ENCODE assay signal across 8 cellular contexts in the genomic region with DNA sequence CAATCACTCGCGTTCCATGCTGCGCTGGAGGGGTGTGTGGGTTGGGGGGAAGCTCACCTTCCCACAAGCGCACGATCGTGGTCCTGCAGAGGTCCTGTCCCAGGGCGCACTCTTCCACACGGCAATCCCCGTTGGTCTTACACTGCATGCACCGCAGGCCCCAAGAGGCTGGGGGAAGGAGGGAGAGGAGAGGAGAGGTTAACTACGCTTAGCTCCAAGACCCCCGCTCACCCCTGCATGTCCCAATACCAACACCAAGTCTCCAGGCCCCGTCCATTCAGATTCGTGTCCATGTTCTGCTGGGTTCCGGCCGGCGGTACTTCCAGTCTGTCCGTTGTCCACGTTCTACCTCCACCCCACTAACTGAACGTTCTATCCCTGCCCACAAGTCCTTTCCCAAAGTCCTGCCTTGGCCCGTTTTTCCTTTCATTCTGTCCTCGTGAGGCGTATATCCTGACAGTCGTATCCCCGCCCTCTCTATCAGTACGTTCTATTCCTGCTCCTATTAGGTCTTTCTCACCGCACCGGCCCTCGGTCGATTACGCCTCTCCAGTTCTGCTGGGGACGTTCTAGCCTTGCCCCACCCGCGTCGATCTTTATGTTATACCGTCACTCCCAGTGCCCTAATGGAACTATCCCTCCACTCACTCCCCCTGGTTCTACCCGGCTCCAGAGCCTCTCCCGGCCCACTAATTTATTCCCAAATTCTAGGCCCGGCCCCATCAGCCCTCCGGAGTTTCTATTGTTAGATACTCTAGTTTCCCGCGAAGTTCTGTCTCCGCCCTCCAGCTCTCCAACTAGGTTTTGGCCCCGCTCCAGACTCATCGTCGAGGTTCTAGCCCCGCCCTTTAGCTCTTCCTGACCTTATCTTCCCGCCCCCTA. TPM values are rescaled to one million over a fixed set of nuclear protein-coding genes. Genes with fewer than 3 reads are reported as not detected.
DNase-seq lines count a peak whose midpoint lies in the region; ATAC-seq and TF ChIP-seq lines count a peak whose summit lies in the region.

No MANE protein-coding gene starts in this region.

- H3K9me3 Mint-ChIP-seq in CD4-positive, alpha-beta T cell = no peaks in the 10 kb centered on the region

- no peaks in the 10 kb centered on the region for H4K20me1 ChIP-seq in Loucy (ENCODE audit: insufficient read depth, low read length, poor library complexity, severe bottlenecking)

- peak overlapping the region; percentile 67 for H2AFZ ChIP-seq in Loucy (ENCODE audit: low read length)

- peak in 4 of 10 experiments; percentile 1 to 91 (median 10) for DNase-seq in CD4-positive, alpha-beta T cell
- DNase-seq in brain microvascular endothelial cell (no peak), left kidney (ENCODE audit: low read depth, low spot score) (peak; percentile 98), thoracic aorta (ENCODE audit: low spot score) (no peak), islet precursor cell (no peak), SW480 (ENCODE audit: low spot score) (no peak)

- H3K9me2 ChIP-seq in Loucy (replicated peaks; ENCODE audit: low read depth, low read length) = no peaks in the 10 kb centered on the region

- peaks cover 52% of the 10 kb centered on the region for H3K4me1 Mint-ChIP-seq in CD4-positive, alpha-beta T cell (ENCODE audit: low read depth)

- peaks cover 4% of the 10 kb centered on the region for H3K36me3 Mint-ChIP-seq in CD4-positive, alpha-beta T cell (ENCODE audit: low read depth)

- H3K4me2 ChIP-seq in Loucy (ENCODE audit: low read depth, low read length, poor library complexity, severe bottlenecking) = peak overlapping the region; percentile 94

- CTCF ChIA-PET in CD4-positive, alpha-beta T cell (lab: Charles Lee) = interaction anchor here (0.7 to 1.5 kb wide), 8 partner anchors 46 to 232 kb away, joined by 3 to 7 read pairs (median 4); no protein-coding TSS in a partner anchor

- TF ChIP-seq CTCF in CD4-positive, alpha-beta T cell (IDR thresholded peaks at IDR 0.05) = no peak
- TF ChIP-seq CTCF in Loucy (conservative IDR thresholded peaks at IDR 0.05; ENCODE audit: low read length) = no peak
- TF ChIP-seq CTCF in brain microvascular endothelial cell (IDR thresholded peaks at IDR 0.05; ENCODE audit: low read depth, low read length, missing control alignments) = no peak
- TF ChIP-seq CTCF in thoracic aorta (IDR thresholded peaks at IDR 0.05) = no peak

- no peak overlapping the region for H3K27ac ChIP-seq in CD4-positive, alpha-beta T cell (ENCODE audit: low read depth, low read length)
- H3K27ac ChIP-seq in brain microvascular endothelial cell = peak overlapping the region; percentile 41
- peak overlapping the region; percentile 8 to 40 for H3K27ac ChIP-seq in thoracic aorta

- no peaks in the 10 kb centered on the region; the same call in 1 of the 2 replicates for H3K79me2 ChIP-seq in Loucy (ENCODE audit: insufficient read depth, low read length)

- H3K27ac Mint-ChIP-seq in CD4-positive, alpha-beta T cell = peak overlapping the region; percentile 61

- H3K4me1 ChIP-seq in Loucy (ENCODE audit: insufficient read depth, low read length, poor library complexity, severe bottlenecking) = peaks cover 40% of the 10 kb centered on the region
- H3K4me1 ChIP-seq in thoracic aorta (ENCODE audit: control insufficient read depth in 1 of 2, low read depth in 2 of 2) = peaks cover 3 to 17% of the 10 kb centered on the region in 2 donors

- peak overlapping the region; percentile 77 for H3K9ac ChIP-seq in Loucy (ENCODE audit: low read depth, low read length, poor library complexity, severe bottlenecking)

- ATAC-seq in CD4-positive, alpha-beta T cell (ENCODE audit: poor library complexity) = no peak
- ATAC-seq in thoracic aorta (ENCODE audit: insufficient number of reproducible peaks, low FRiP score, low read depth) = no peak
- no peak for ATAC-seq in GM18873 (IDR thresholded peaks at IDR 0.05; ENCODE audit: low FRiP score, unreplicated experiment)

- intact Hi-C loops in CD4-positive, alpha-beta T cell (cut with DNase I, micrococcal nuclease) = loop anchor here (1.0 to 10.0 kb wide), 5 partner anchors 29 to 205 kb away; a partner anchor contains a TSS

- POLR2A ChIA-PET in CD4-positive, alpha-beta T cell (lab: Charles Lee) = interaction anchor here (0.5 to 2.7 kb wide), 29 partner anchors 9 to 1593 kb away, joined by 3 to 18 read pairs (median 5); a partner anchor contains a TSS

- in situ Hi-C loops in brain microvascular endothelial cell (cut with HindIII; ENCODE audit: low pct_ligation_motif_present, low sequenced_read_pairs) = no loop called here

- no peaks in the 10 kb centered on the region for H3K27me3 Mint-ChIP-seq in CD4-positive, alpha-beta T cell

- H3K36me3 ChIP-seq in Loucy (ENCODE audit: insufficient read depth, low read length) = no peaks in the 10 kb centered on the region
- peaks cover 45% of the 10 kb centered on the region for H3K36me3 ChIP-seq in brain microvascular endothelial cell (replicated peaks)
- H3K36me3 ChIP-seq in thoracic aorta = peaks cover 7% of the 10 kb centered on the region

- H3K4me3 Mint-ChIP-seq in CD4-positive, alpha-beta T cell = peak overlapping the region; percentile 87

- H3K9me3 ChIP-seq in CD4-positive, alpha-beta T cell (ENCODE audit: control insufficient read depth, low read length) = no peaks in the 10 kb centered on the region
- no peaks in the 10 kb centered on the region for H3K9me3 ChIP-seq in Loucy (ENCODE audit: insufficient read depth, low read depth, low read length)
- H3K9me3 ChIP-seq in thoracic aorta = no peaks in the 10 kb centered on the region

- no peaks in the 10 kb centered on the region for H3K27me3 ChIP-seq in CD4-positive, alpha-beta T cell (ENCODE audit: control insufficient read depth, insufficient read depth, low read length)
- no peaks in the 10 kb centered on the region for H3K27me3 ChIP-seq in Loucy (ENCODE audit: insufficient read depth, low read length, poor library complexity, severe bottlenecking)
- no peaks in the 10 kb centered on the region for H3K27me3 ChIP-seq in brain microvascular endothelial cell (replicated peaks)
- no peaks in the 10 kb centered on the region for H3K27me3 ChIP-seq in thoracic aorta (replicated peaks; ENCODE audit: insufficient read depth)

- H3K4me3 ChIP-seq in Loucy (ENCODE audit: low read length, poor library complexity, severe bottlenecking) = peak overlapping the region; percentile 79
- peak overlapping the region; percentile 98 for H3K4me3 ChIP-seq in brain microvascular endothelial cell (ENCODE audit: low read depth, low read length)
- H3K4me3 ChIP-seq in thoracic aorta = peak overlapping the region; percentile 97

- no peaks in the 10 kb centered on the region for H3F3A ChIP-seq in Loucy (ENCODE audit: low read depth)

RNA-seq across cellular contexts. Expression of a gene that starts 2.2 kb away (rescaled TPM):
- total RNA-seq in CD4-positive, alpha-beta T cell = 10 to 100 TPM; 19.6 to 21.1 TPM
- total RNA-seq in thoracic aorta = 10 to 100 TPM; 48.5 to 82.5 TPM

RNA-seq across cellular contexts. Expression of a gene that starts 28.1 kb away (rescaled TPM):
- under 1 TPM; 0.28 to 0.36 TPM for total RNA-seq in CD4-positive, alpha-beta T cell
- 1 to 10 TPM; 1.9 to 5.6 TPM for total RNA-seq in thoracic aorta

RNA-seq across cellular contexts. Expression of a gene that starts 48.1 kb away (rescaled TPM):
- total RNA-seq in CD4-positive, alpha-beta T cell = not detected
- total RNA-seq in thoracic aorta = not detected

RNA-seq across cellular contexts. Expression of a gene that starts 48.3 kb away (rescaled TPM):
- 10 to 100 TPM; 22.3 to 24.8 TPM for total RNA-seq in CD4-positive, alpha-beta T cell
- total RNA-seq in thoracic aorta = 10 to 100 TPM; 24.1 to 37.8 TPM

RNA-seq across cellular contexts. Expression of a gene that starts 55.9 kb away (rescaled TPM):
- under 1 TPM; 0.25 to 0.56 TPM for total RNA-seq in CD4-positive, alpha-beta T cell
- under 1 TPM in 1 of 2 donors, not detected in 1; 0.56 TPM for total RNA-seq in thoracic aorta
